ENCODE assay signal across 8 cellular contexts in genomic region chr11:34105079-34105956, GRCh38. TPM values are rescaled to one million over a fixed set of nuclear protein-coding genes. Genes with fewer than 3 reads are reported as not detected.
DNase-seq lines count a peak whose midpoint lies in the region; ATAC-seq and TF ChIP-seq lines count a peak whose summit lies in the region.

Gene NAT10 (plus strand): TSS chr11:34105629. CDS start chr11:34108226, 2,597 bp downstream.

- CTCF ChIA-PET in RWPE1 (lab: Yijun Ruan, JAX): interaction anchor here (0.5 to 0.7 kb wide), 2 partner anchors 373 to 1067 kb away, joined by 3 read pairs; no protein-coding TSS in a partner anchor

- peaks cover 6% of the 10 kb centered on the region for H3K36me3 ChIP-seq in fibroblast of lung (ENCODE audit: control insufficient read depth, insufficient read depth, low read length)

- H3K4me2 ChIP-seq in fibroblast of lung (ENCODE audit: extremely low read depth, insufficient read depth, low read length): peak within 1 kb of the TSS; percentile 92

- H3K4me1 ChIP-seq in fibroblast of lung (ENCODE audit: control insufficient read depth, extremely low read depth, insufficient read depth, low read length): no peaks in the 10 kb centered on the region

- peak within 1 kb of the TSS; percentile 96 for H3K4me3 Mint-ChIP-seq in activated T-helper 17 cell treated with anti-CD3 and anti-CD28 coated beads, Interleukin-2, amount 50 U/mL, for 72 hours
- peak within 1 kb of the TSS; percentile 93 to 98 (median 96) for H3K4me3 Mint-ChIP-seq in naive thymus-derived CD8-positive, alpha-beta T cell

- no peaks in the 10 kb centered on the region for H3K9me3 Mint-ChIP-seq in activated T-helper 17 cell treated with anti-CD3 and anti-CD28 coated beads, Interleukin-2, amount 50 U/mL, for 72 hours
- H3K9me3 Mint-ChIP-seq in naive thymus-derived CD8-positive, alpha-beta T cell: peaks cover 0 to 2% (median 0%) of the 10 kb centered on the region in 9 donors

- H3K27me3 ChIP-seq in fibroblast of lung (ENCODE audit: control insufficient read depth, insufficient read depth, low read length): no peaks in the 10 kb centered on the region

- peak within 1 kb of the TSS; percentile 83 for H2AFZ ChIP-seq in fibroblast of lung (ENCODE audit: low read length)

- H3K9ac ChIP-seq in fibroblast of lung (ENCODE audit: insufficient read depth, low read length): peak within 1 kb of the TSS; percentile 93

- TF ChIP-seq CTCF in LNCaP clone FGC (IDR thresholded peaks at IDR 0.05; ENCODE audit: control insufficient read depth, extremely low read depth, insufficient read depth) (0 out of 2 replicates have a peak, but pooled peaks have one; percentile 12), RWPE1 (conservative IDR thresholded peaks at IDR 0.05; ENCODE audit: low read depth) (no peak), fibroblast of lung (conservative IDR thresholded peaks at IDR 0.05 in 1 of 2, IDR thresholded peaks at IDR 0.05 in 1 of 2; ENCODE audit: low read depth in 1 of 2, low read length in 2 of 2) (peak in 1 of 2 donors; percentile 15)

- H3K27ac Mint-ChIP-seq in activated T-helper 17 cell treated with anti-CD3 and anti-CD28 coated beads, Interleukin-2, amount 50 U/mL, for 72 hours: peak within 1 kb of the TSS; percentile 99
- H3K27ac Mint-ChIP-seq in naive thymus-derived CD8-positive, alpha-beta T cell: peak within 1 kb of the TSS; percentile 98 to 99 (median 99)

- H3K4me3 ChIP-seq in LNCaP clone FGC (ENCODE audit: low read depth, low read length) (peak within 1 kb of the TSS; percentile 89), fibroblast of lung (replicated peaks in 1 of 4; ENCODE audit: control extremely low read depth in 1 of 4, insufficient read depth in 1 of 4, low read depth in 3 of 4, low read length in 4 of 4) (peak within 1 kb of the TSS; percentile 89 to 96 (median 96))

- H3K9me3 ChIP-seq in fibroblast of lung (ENCODE audit: control insufficient read depth, insufficient read depth, low read depth, low read length): no peaks in the 10 kb centered on the region

- H3K27ac ChIP-seq in RWPE1 (peak within 1 kb of the TSS; percentile 92), fibroblast of lung (ENCODE audit: insufficient read depth, low read length) (peak within 1 kb of the TSS; percentile 97)

- peaks cover 29% of the 10 kb centered on the region for H3K79me2 ChIP-seq in fibroblast of lung (ENCODE audit: control insufficient read depth, insufficient read depth, low read length)

- peak; percentile 99 for DNase-seq in ELR (ENCODE audit: low read depth)
- peak; percentile 100 for DNase-seq in H4 (ENCODE audit: low spot score)
- DNase-seq in LNCaP clone FGC (ENCODE audit: low read depth): peak; percentile 98
- DNase-seq in RWPE1 (ENCODE audit: low spot score): peak; percentile 94
- DNase-seq in fibroblast of lung (ENCODE audit: low read depth in 2 of 2): peak; percentile 98 to 99
- DNase-seq in naive thymus-derived CD8-positive, alpha-beta T cell: peak; percentile 82 to 99 (median 97)
- peak; percentile 91 to 98 (median 96) for DNase-seq in stimulated activated naive CD4-positive, alpha-beta T cell (lab: John Stamatoyannopoulos, UW)

- POLR2A ChIA-PET in RWPE1 (lab: Yijun Ruan, JAX; ENCODE audit: low non-redundant PET): no interaction called here
- POLR2A ChIA-PET in naive thymus-derived CD8-positive, alpha-beta T cell (lab: Charles Lee): interaction anchor here (0.9 to 4.7 kb wide), 8 partner anchors 12 to 811 kb away, joined by 3 to 102 read pairs (median 6); partner anchors contain the start of genes ABTB2, APIP, CAPRIN1 and PDHX

- peaks cover 27% of the 10 kb centered on the region for H3K4me1 Mint-ChIP-seq in activated T-helper 17 cell treated with anti-CD3 and anti-CD28 coated beads, Interleukin-2, amount 50 U/mL, for 72 hours
- peaks cover 37 to 65% (median 56%) of the 10 kb centered on the region in 4 donors for H3K4me1 Mint-ChIP-seq in naive thymus-derived CD8-positive, alpha-beta T cell

- H3K27me3 Mint-ChIP-seq in activated T-helper 17 cell treated with anti-CD3 and anti-CD28 coated beads, Interleukin-2, amount 50 U/mL, for 72 hours: no peaks in the 10 kb centered on the region
- peaks cover 0 to 6% (median 0%) of the 10 kb centered on the region in 5 donors for H3K27me3 Mint-ChIP-seq in naive thymus-derived CD8-positive, alpha-beta T cell

- peak; percentile 94 for ATAC-seq in activated T-helper 17 cell treated with anti-CD3 and anti-CD28 coated beads, Interleukin-2, amount 50 U/mL, for 72 hours (replicated peaks)
- peak; percentile 92 to 93 for ATAC-seq in naive thymus-derived CD8-positive, alpha-beta T cell

- no peaks in the 10 kb centered on the region for H4K20me1 ChIP-seq in fibroblast of lung (ENCODE audit: control insufficient read depth, extremely low read depth, insufficient read depth, low read length)

- H3K36me3 Mint-ChIP-seq in activated T-helper 17 cell treated with anti-CD3 and anti-CD28 coated beads, Interleukin-2, amount 50 U/mL, for 72 hours (ENCODE audit: low read depth): peaks cover 77% of the 10 kb centered on the region
- H3K36me3 Mint-ChIP-seq in naive thymus-derived CD8-positive, alpha-beta T cell: peaks cover 5 to 41% (median 11%) of the 10 kb centered on the region in 3 donors

RNA-seq across cellular contexts. Expression of gene NAT10, which starts in this region (rescaled TPM):
- total RNA-seq in H4 (2014; rRNA removed; shearing (Covaris generic)): 43.4 and 55.8 TPM in 2 replicates
- 100 to 1,000 TPM; 113 to 138 TPM for total RNA-seq in activated T-helper 17 cell treated with anti-CD3 and anti-CD28 coated beads, Interleukin-2, amount 50 U/mL, for 72 hours
- 12.1 and 14.4 TPM in 2 replicates for total RNA-seq in fibroblast of lung
- polyA plus RNA-seq in fibroblast of lung: 21.5 and 33.0 TPM in 2 replicates
- 21.9 and 35.2 TPM in 2 replicates for polyA plus RNA-seq in fibroblast of lung (2012)
- 60.2 and 79.5 TPM in 2 replicates for polyA minus RNA-seq in fibroblast of lung (ENCODE audit: low replicate concordance)
- 10 to 100 TPM; 78.1 to 92.8 TPM for total RNA-seq in naive thymus-derived CD8-positive, alpha-beta T cell
- 10 to 100 TPM; 25.2 to 56.7 (median 41.9) TPM for polyA plus RNA-seq in naive thymus-derived CD8-positive, alpha-beta T cell

Comparison
In these comparisons a context has a peak if more than half of its experiments do, and no peak if none do; other contexts are left out.
1. Peak in every context shown above with its lines: DNase-seq, ATAC-seq, H3K4me3 ChIP-seq and H3K27ac ChIP-seq.